In genomic region chr12:46320731-46321130, GRCh38 we compare ENCODE assay signal across 22 cellular contexts.
"Had no signal": no experiment of that assay in that cellular context is flagged by ENCODE, and none has a peak within 500 bp of the region (broad histone marks: within the 10 kb centered on the region; RNA-seq: fewer than 3 reads in every experiment).

No MANE protein-coding gene starts in this region.

- H3K36me3 ChIP-seq: esophagus squamous epithelium, left lung, sigmoid colon, stomach, thyroid gland had no signal

- FAIRE-seq: endometrium, frontal cortex, islet of Langerhans had no signal

- H3K27ac ChIP-seq: esophagus squamous epithelium, left lung, psoas muscle, sigmoid colon, stomach, thyroid gland had no signal

- H3K4me3 ChIP-seq: esophagus squamous epithelium, left lung, psoas muscle, sigmoid colon, stomach, thyroid gland had no signal

- ATAC-seq: effector memory CD8-positive, alpha-beta T cell; left cardiac atrium; naive thymus-derived CD8-positive, alpha-beta T cell; psoas muscle; right cardiac atrium; stimulated activated effector memory CD8-positive, alpha-beta T cell treated with anti-CD3 and anti-CD28 coated beads, Interleukin-12 subunit alpha, Interleukin-12 subunit beta, amount 100 ng/mL, for 72 hours had no signal

- DNase-seq: cortex of kidney; effector memory CD8-positive, alpha-beta T cell; erythroblast; esophagus squamous epithelium; hypothalamus; left cardiac atrium; left lung; naive thymus-derived CD8-positive, alpha-beta T cell; nephron progenitor cell; nucleus accumbens; psoas muscle; right cardiac atrium; sigmoid colon; stimulated activated CD4-positive, alpha-beta T cell treated with anti-CD3 and anti-CD28 coated beads, Interleukin-2, amount 100 ng/mL, for 24 hours; stimulated activated CD4-positive, alpha-beta T cell treated with anti-CD3 and anti-CD28 coated beads, Interleukin-4, amount 100 ng/mL, for 24 hours; stimulated activated naive CD4-positive, alpha-beta T cell treated with Interleukin-2 at 50 U/mL for 16 hours; stomach; thyroid gland had no signal

- H3K4me1 ChIP-seq: left lung, psoas muscle, sigmoid colon, stomach, thyroid gland had no signal

- H3K27me3 ChIP-seq: esophagus squamous epithelium, left lung, sigmoid colon, stomach, thyroid gland had no signal

- H3K9me3 ChIP-seq: thyroid gland had no signal
